8 cellular contexts compared by ENCODE assay signal in genomic region chr5:77774981-77775772, GRCh38. TPM values are rescaled to one million over a fixed set of nuclear protein-coding genes. Genes with fewer than 3 reads are reported as not detected.
DNase-seq lines count a peak whose midpoint lies in the region; ATAC-seq and TF ChIP-seq lines count a peak whose summit lies in the region.

No MANE protein-coding gene starts in this region.

- H3K4me1 ChIP-seq in mucosa of descending colon (ENCODE audit: low read depth): peaks cover 17% of the 10 kb centered on the region

- TF ChIP-seq CTCF in chondrocyte (IDR thresholded peaks at IDR 0.05): no peak
- TF ChIP-seq CTCF in mucosa of descending colon (IDR thresholded peaks at IDR 0.05): no peak

- no peaks in the 10 kb centered on the region for H3K27me3 Mint-ChIP-seq in chondrocyte (ENCODE audit: low read depth)

- ATAC-seq in GM21619 (IDR thresholded peaks at IDR 0.05; ENCODE audit: unreplicated experiment) (peak; percentile 14), mucosa of descending colon (no peak)

- intact Hi-C loops in mucosa of descending colon (cut with DNase I, micrococcal nuclease) (no loop called here), posterior vena cava (cut with DNase I) (no loop called here)

- H3K4me1 Mint-ChIP-seq in chondrocyte (ENCODE audit: low read depth): peaks cover 44% of the 10 kb centered on the region

- H3K9me3 ChIP-seq in mucosa of descending colon: no peaks in the 10 kb centered on the region

- no peaks in the 10 kb centered on the region for H3K36me3 ChIP-seq in mucosa of descending colon (ENCODE audit: low read depth)

- H3K9me3 Mint-ChIP-seq in chondrocyte (ENCODE audit: low read depth): no peaks in the 10 kb centered on the region

- peak overlapping the region; percentile 99 for H3K27ac Mint-ChIP-seq in chondrocyte (ENCODE audit: unreplicated experiment)

- H3K4me3 ChIP-seq in mucosa of descending colon: peak overlapping the region; percentile 67

- DNase-seq in ELF-1 (ENCODE audit: low read depth, low spot score) (peak; percentile 66), NCI-H69 (lab: John Stamatoyannopoulos, UW) (peak; percentile 36), chondrocyte (ENCODE audit: low spot score) (no peak), mucosa of descending colon (no peak), SW 1271 (lab: John Stamatoyannopoulos, UW) (no peak), posterior vena cava (ENCODE audit: low spot score) (no peak)
- DNase-seq in NK-92 treated with Interleukin-12 subunit alpha and Interleukin-12 subunit beta, amount 100 ng/mL, for 24 hours (lab: John Stamatoyannopoulos, UW): no peak

- peaks cover 9% of the 10 kb centered on the region for H3K36me3 Mint-ChIP-seq in chondrocyte (ENCODE audit: low read depth)

- peak overlapping the region; percentile 89 for H3K4me3 Mint-ChIP-seq in chondrocyte (ENCODE audit: unreplicated experiment)

RNA-seq across cellular contexts. Expression of gene TBCA, which starts 1.0 kb away (rescaled TPM):
- total RNA-seq in chondrocyte (151 to 163 TPM (median 156 TPM) in 3 replicates), mucosa of descending colon (100 to 1,000 TPM in 2 of 3 donors, 10 to 100 TPM in 1; 79.7 to 136 (median 111) TPM), posterior vena cava (100 to 1,000 TPM; 111 to 133 TPM)

Comparison
In these comparisons a context has a peak if more than half of its experiments do, and no peak if none do; other contexts are left out.
1. DNase-seq: peak in ELF-1 (single experiment) and NCI-H69 (single experiment); none in chondrocyte (single experiment), mucosa of descending colon (0 of 3), SW 1271 (0 of 2), NK-92 treated with Interleukin-12 subunit alpha and Interleukin-12 subunit beta, amount 100 ng/mL, for 24 hours (single experiment) and posterior vena cava (single experiment).